17 cellular contexts compared by ENCODE assay signal in the genomic region with DNA sequence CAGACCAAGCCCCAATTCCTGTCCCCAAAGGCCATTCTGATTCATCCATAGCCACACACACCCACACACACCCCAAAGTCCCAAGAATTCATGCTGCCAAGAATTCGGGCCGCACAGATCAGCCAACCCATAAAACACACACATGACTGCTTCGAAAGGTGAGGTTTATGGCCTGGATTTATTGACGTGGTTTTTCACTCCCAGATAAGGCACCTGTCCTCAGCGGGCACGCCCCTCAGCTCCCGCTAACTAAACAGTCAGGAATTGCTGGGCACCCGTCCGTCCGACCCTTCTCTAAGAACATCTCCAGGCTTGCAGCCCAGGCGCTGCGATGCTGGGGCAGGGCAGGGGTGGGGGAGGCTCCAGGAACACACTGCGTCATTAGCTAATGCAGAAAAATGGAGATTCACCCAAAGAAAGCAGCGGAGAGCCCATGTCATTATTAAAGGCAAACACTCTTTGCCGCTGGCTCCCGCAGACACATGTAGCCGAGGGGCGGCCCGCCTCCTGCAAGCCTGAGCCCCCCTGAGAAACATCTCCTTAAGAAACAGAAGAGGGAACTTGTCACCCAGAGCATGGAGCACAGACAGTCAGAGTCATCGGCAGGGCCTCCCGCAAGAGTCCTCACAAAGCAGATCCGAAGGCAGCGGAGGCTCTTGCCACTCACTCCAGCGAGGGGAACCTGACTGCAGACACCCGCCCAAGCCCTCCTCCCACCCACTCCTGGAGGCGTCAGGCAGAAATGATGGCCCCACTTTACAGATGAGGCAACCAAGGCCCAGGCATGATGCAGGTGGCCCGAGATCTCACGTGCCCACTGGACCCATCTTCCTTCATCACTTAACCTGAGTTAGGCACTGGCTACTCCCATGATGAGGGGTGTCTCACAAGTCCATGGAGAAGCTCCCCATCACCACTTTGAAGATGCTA. TPM values are rescaled to one million over a fixed set of nuclear protein-coding genes. Genes with fewer than 3 reads are reported as not detected.
DNase-seq lines count a peak whose midpoint lies in the region; ATAC-seq and TF ChIP-seq lines count a peak whose summit lies in the region.
"Had no signal": no experiment of that assay in that cellular context is flagged by ENCODE, and none has a peak within 500 bp of the region (broad histone marks: within the 10 kb centered on the region; RNA-seq: fewer than 3 reads in every experiment).

No MANE protein-coding gene starts in this region.

- H2BK5ac ChIP-seq in neuronal stem cell (ENCODE audit: low read length) = no peak overlapping the region

- peak overlapping the region; percentile 23 for H3K27ac Mint-ChIP-seq in glutamatergic neuron (ENCODE audit: unreplicated experiment)
- H3K27ac Mint-ChIP-seq: activated naive CD8-positive, alpha-beta T cell treated with anti-CD3 and anti-CD28 coated beads, Interleukin-2, amount 50 U/mL, for 24 hours; T-helper 1 cell treated with Interleukin-12 subunit alpha and Interleukin-12 subunit beta and Interleukin-4 antibody, amounts not matched to agents 30 μg/mL and 1 μg/mL, for 36 hours had no signal

- H3K4me3 Mint-ChIP-seq in glutamatergic neuron (ENCODE audit: unreplicated experiment) = peak overlapping the region; percentile 17
- H3K4me3 Mint-ChIP-seq: activated naive CD8-positive, alpha-beta T cell treated with anti-CD3 and anti-CD28 coated beads, Interleukin-2, amount 50 U/mL, for 24 hours; T-helper 1 cell treated with Interleukin-12 subunit alpha and Interleukin-12 subunit beta and Interleukin-4 antibody, amounts not matched to agents 30 μg/mL and 1 μg/mL, for 36 hours had no signal

- H3K9me3 Mint-ChIP-seq in glutamatergic neuron (ENCODE audit: unreplicated experiment) = peaks cover 25% of the 10 kb centered on the region
- H3K9me3 Mint-ChIP-seq: activated naive CD8-positive, alpha-beta T cell treated with anti-CD3 and anti-CD28 coated beads, Interleukin-2, amount 50 U/mL, for 24 hours; T-helper 1 cell treated with Interleukin-12 subunit alpha and Interleukin-12 subunit beta and Interleukin-4 antibody, amounts not matched to agents 30 μg/mL and 1 μg/mL, for 36 hours had no signal

- H2AFZ ChIP-seq in neuronal stem cell (ENCODE audit: low read length) = no peak overlapping the region

- H4K8ac ChIP-seq in neuronal stem cell (ENCODE audit: low read depth, low read length) = no peak overlapping the region

- H3K27ac ChIP-seq in BLaER1 treated with 17β-estradiol and CSF1 and Interleukin-3, amounts not matched to agents 10 nM and 100 nM = peak overlapping the region in 2 of 11 experiments; percentile 40 to 56; a peak in 2 of 22 replicates
- no peak overlapping the region for H3K27ac ChIP-seq in neuronal stem cell (replicated peaks; ENCODE audit: low read length)
- H3K27ac ChIP-seq: coronary artery, esophagus squamous epithelium, thoracic aorta had no signal

- H3K4me2 ChIP-seq in BLaER1 treated with 17β-estradiol and CSF1 and Interleukin-3, amounts not matched to agents 10 nM and 100 nM = peak overlapping the region; percentile 79 to 96 (median 89)
- no peak overlapping the region for H3K4me2 ChIP-seq in neuronal stem cell (ENCODE audit: insufficient read depth, low read length, poor library complexity, severe bottlenecking)

- peaks cover 57% of the 10 kb centered on the region for H3K4me1 Mint-ChIP-seq in glutamatergic neuron (ENCODE audit: low read depth, unreplicated experiment)

- no CpG with 5 or more reads among the region's 28 CpGs for WGBS in neuronal stem cell (ENCODE audit: extremely low coverage in 2 of 2, insufficient read length in 2 of 2, insufficient replicate concordance in 1 of 2), 2 donors

- no peaks in the 10 kb centered on the region for H3K27me3 ChIP-seq in BLaER1 treated with 17β-estradiol and CSF1 and Interleukin-3, amounts not matched to agents 10 nM and 100 nM
- H3K27me3 ChIP-seq in NT2/D1 (ENCODE audit: insufficient read depth, insufficient read length) (no peaks in the 10 kb centered on the region), neuronal stem cell (ENCODE audit: control insufficient read depth in 3 of 3, insufficient read depth in 3 of 3, low read depth in 1 of 3, low read length in 3 of 3) (no peaks in the 10 kb centered on the region)

- no peak for TF ChIP-seq CTCF in glutamatergic neuron (IDR thresholded peaks at IDR 0.05; ENCODE audit: partially characterized antibody, unreplicated experiment)

- H4K20me1 ChIP-seq in BLaER1 treated with 17β-estradiol and CSF1 and Interleukin-3, amounts not matched to agents 10 nM and 100 nM = peaks cover 79 to 100% (median 98%) of the 10 kb centered on the region in 11 experiments; a peak in 21 of 22 replicates

- H3K9ac ChIP-seq in BLaER1 treated with 17β-estradiol and CSF1 and Interleukin-3, amounts not matched to agents 10 nM and 100 nM = peak overlapping the region in 1 of 11 experiments; percentile 50; a peak in 2 of 22 replicates
- peak overlapping the region; percentile 21 for H3K9ac ChIP-seq in NT2/D1 (ENCODE audit: insufficient read length, low read depth)
- H3K9ac ChIP-seq in neuronal stem cell (ENCODE audit: low read depth, low read length, poor library complexity) = peak overlapping the region; percentile 44

- H2BK15ac ChIP-seq in neuronal stem cell (ENCODE audit: low read length) = no peak overlapping the region

- peak overlapping the region; percentile 84 for H2AK5ac ChIP-seq in neuronal stem cell (ENCODE audit: low read depth, low read length)

- peaks cover 12% of the 10 kb centered on the region for H3K27me3 Mint-ChIP-seq in glutamatergic neuron (ENCODE audit: unreplicated experiment)
- H3K27me3 Mint-ChIP-seq: activated naive CD8-positive, alpha-beta T cell treated with anti-CD3 and anti-CD28 coated beads, Interleukin-2, amount 50 U/mL, for 24 hours had no signal

- H3K36me3 ChIP-seq in BLaER1 treated with 17β-estradiol and CSF1 and Interleukin-3, amounts not matched to agents 10 nM and 100 nM = no peaks in the 10 kb centered on the region
- H3K36me3 ChIP-seq in NT2/D1 (ENCODE audit: insufficient read depth, insufficient read length, low read length) (peaks cover 2% of the 10 kb centered on the region), neuronal stem cell (replicated peaks in 1 of 2; ENCODE audit: control insufficient read depth in 2 of 2, insufficient read depth in 2 of 2, low read length in 2 of 2) (peaks cover 0 to 1% of the 10 kb centered on the region in 2 donors)
- H3K36me3 ChIP-seq: esophagus squamous epithelium, thoracic aorta had no signal

- H3K36me3 Mint-ChIP-seq in glutamatergic neuron (ENCODE audit: unreplicated experiment) = no peaks in the 10 kb centered on the region

- ATAC-seq in GM19324 (IDR thresholded peaks at IDR 0.05; ENCODE audit: low FRiP score, unreplicated experiment) = no peak
- ATAC-seq in HG03097 (IDR thresholded peaks at IDR 0.05; ENCODE audit: low FRiP score, unreplicated experiment) = no peak

- H3K14ac ChIP-seq in neuronal stem cell (ENCODE audit: low read length) = peak overlapping the region; percentile 56

- peak overlapping the region; percentile 65 for H3K18ac ChIP-seq in neuronal stem cell (ENCODE audit: low read length)

- no peak overlapping the region for H2BK120ac ChIP-seq in neuronal stem cell (ENCODE audit: low read depth, low read length)

- H3K9me3 ChIP-seq in BLaER1 treated with 17β-estradiol and CSF1 and Interleukin-3, amounts not matched to agents 10 nM and 100 nM (replicated peaks in 1 of 11) = 0 out of 22 replicates have a peak, but pooled peaks cover 0 to 2% (median 0%) of the 10 kb centered on the region in 11 experiments
- H3K9me3 ChIP-seq in NT2/D1 (ENCODE audit: insufficient read depth, low read length) (no peaks in the 10 kb centered on the region), neuronal stem cell (replicated peaks in 1 of 2; ENCODE audit: control insufficient read depth in 2 of 2, insufficient read depth in 1 of 2, low read depth in 1 of 2, low read length in 2 of 2) (no peaks in the 10 kb centered on the region)
- H3K9me3 ChIP-seq: esophagus squamous epithelium, thoracic aorta had no signal

- H3K23ac ChIP-seq in neuronal stem cell (ENCODE audit: low read depth, low read length, poor library complexity) = peak overlapping the region; percentile 44

- no peak overlapping the region for H4K91ac ChIP-seq in neuronal stem cell (ENCODE audit: low read depth, low read length, poor library complexity)

- no peak for DNase-seq in NT2/D1 (ENCODE audit: low read depth, low spot score)
- DNase-seq in glutamatergic neuron = peak; percentile 17
- no peak for DNase-seq in neuronal stem cell (ENCODE audit: low spot score)
- no peak for DNase-seq in occipital lobe (lab: John Stamatoyannopoulos, UW)
- no peak for DNase-seq in activated T-cell treated with anti-CD3 and anti-CD28 coated beads, Interleukin-2, amount 50 U/mL, for 1 hour
- DNase-seq: activated CD4-positive, alpha-beta T cell treated with anti-CD3 and anti-CD28 coated beads for 4 hours; activated naive CD8-positive, alpha-beta T cell treated with anti-CD3 and anti-CD28 coated beads, Interleukin-2, amount 50 U/mL, for 24 hours; activated T-cell treated with anti-CD3 and anti-CD28 coated beads for 4 hours; esophagus squamous epithelium; MV-4-11; stimulated activated CD4-positive, alpha-beta T cell treated with anti-CD3 and anti-CD28 coated beads, Interleukin-15, amount 100 ng/mL, for 24 hours had no signal

- H2BK12ac ChIP-seq in neuronal stem cell (ENCODE audit: low read length) = no peak overlapping the region

- H3K4me1 ChIP-seq in BLaER1 treated with 17β-estradiol and CSF1 and Interleukin-3, amounts not matched to agents 10 nM and 100 nM = peaks cover 54 to 97% (median 87%) of the 10 kb centered on the region in 10 experiments
- H3K4me1 ChIP-seq in NT2/D1 (ENCODE audit: insufficient read depth, insufficient read length) (peaks cover 36% of the 10 kb centered on the region), neuronal stem cell (ENCODE audit: control insufficient read depth in 2 of 2, insufficient read depth in 1 of 2, low read depth in 1 of 2, low read length in 2 of 2) (peaks cover 28 to 33% of the 10 kb centered on the region in 2 donors)

- peaks cover 36% of the 10 kb centered on the region for H3K79me1 ChIP-seq in neuronal stem cell (ENCODE audit: low read depth, low read length)

- no peak overlapping the region for H3K4me3 ChIP-seq in BLaER1 treated with 17β-estradiol and CSF1 and Interleukin-3, amounts not matched to agents 10 nM and 100 nM
- no peak overlapping the region for H3K4me3 ChIP-seq in NT2/D1 (ENCODE audit: insufficient read length, low read depth)
- peak overlapping the region in 1 of 2 donors; percentile 28 for H3K4me3 ChIP-seq in neuronal stem cell (ENCODE audit: low read length in 2 of 2)
- H3K4me3 ChIP-seq: coronary artery, esophagus squamous epithelium, thoracic aorta had no signal

- no peak overlapping the region for H3K4ac ChIP-seq in neuronal stem cell (ENCODE audit: low read length)

RNA-seq across cellular contexts. Expression of gene VAV2, which starts 19.8 kb away (rescaled TPM):
- total RNA-seq in glutamatergic neuron (ENCODE audit: unreplicated experiment) (270 TPM), occipital lobe (41.3 TPM)
- polyA plus RNA-seq in neuronal stem cell (2013, experiment 1 of 2) = 18.5 TPM
- polyA plus RNA-seq in neuronal stem cell (2013, experiment 2 of 2) = 18.8 TPM

RNA-seq across cellular contexts. Expression of gene BRD3OS, which starts 53.0 kb away (rescaled TPM):
- 31.6 TPM for total RNA-seq in glutamatergic neuron (ENCODE audit: unreplicated experiment)
- 33.0 TPM for polyA plus RNA-seq in neuronal stem cell (2013, experiment 1 of 2)
- polyA plus RNA-seq in neuronal stem cell (2013, experiment 2 of 2) = 33.5 TPM
- total RNA-seq in occipital lobe = 28.4 TPM
